ENCODE assay signal across 9 cellular contexts in genomic region chr1:161524742-161525250, GRCh38. TPM values are rescaled to one million over a fixed set of nuclear protein-coding genes. Genes with fewer than 3 reads are reported as not detected.
A peak's percentile ranks its signal among the peaks of the same experiment; 100 is the strongest.
DNase-seq lines count a peak whose midpoint lies in the region; ATAC-seq and TF ChIP-seq lines count a peak whose summit lies in the region.
"Not testable (repeated sequence)": the region's sequence is repeated elsewhere in the genome, so short reads cannot be mapped to it uniquely, and the experiment has no call there.
"Had no signal": no experiment of that assay in that cellular context is flagged by ENCODE, and none has a peak within 500 bp of the region (broad histone marks: within the 10 kb centered on the region; RNA-seq: fewer than 3 reads in every experiment).

No MANE protein-coding gene starts in this region.

- 6 to 12% methylated on average over 12 to 14 of the region's 53 CpGs for WGBS in mesodermal cell (ENCODE audit: insufficient coverage in 2 of 2), 2 experiments

- peaks cover 23% of the 10 kb centered on the region for H3K27me3 Mint-ChIP-seq in activated naive CD8-positive, alpha-beta T cell treated with anti-CD3 and anti-CD28 coated beads, Interleukin-2, amount 50 U/mL, for 24 hours

- H3K4me1 Mint-ChIP-seq in activated naive CD8-positive, alpha-beta T cell treated with anti-CD3 and anti-CD28 coated beads, Interleukin-2, amount 50 U/mL, for 24 hours, result peaks cover 13% of the 10 kb centered on the region

- H3K4me3 ChIP-seq in BE2C (ENCODE audit: low read depth, low read length) (peak overlapping the region; percentile 42), SJSA1 (peak overlapping the region; percentile 59), fibroblast of pulmonary artery (replicated peaks; ENCODE audit: low read depth, low read length) (peak overlapping the region; percentile 40), mesodermal cell (ENCODE audit: extremely low read depth, insufficient read depth, low read length, poor library complexity, severe bottlenecking) (peak overlapping the region; percentile 59)

- H3K9me3 ChIP-seq in BE2C; SJSA1 (replicated peaks); mesodermal cell (ENCODE audit: control insufficient read depth, low read length): not testable (repeated sequence)

- H3K27ac ChIP-seq in SJSA1; mesodermal cell (ENCODE audit: low read depth, low read length, severe bottlenecking): not testable (repeated sequence)

- not testable (repeated sequence) for TF ChIP-seq CTCF in BE2C (IDR thresholded peaks at IDR 0.05; ENCODE audit: low read depth, low read length); fibroblast of pulmonary artery (IDR thresholded peaks at IDR 0.05; ENCODE audit: low read length, missing control alignments)

- not testable (repeated sequence) for H3K36me3 Mint-ChIP-seq in activated naive CD8-positive, alpha-beta T cell treated with anti-CD3 and anti-CD28 coated beads, Interleukin-2, amount 50 U/mL, for 24 hours (ENCODE audit: low read depth)

- ATAC-seq in GM19372 (IDR thresholded peaks at IDR 0.05; ENCODE audit: low read depth, unreplicated experiment), result peak; percentile 21
- peak; percentile 9 for ATAC-seq in HG03039 (IDR thresholded peaks at IDR 0.05; ENCODE audit: unreplicated experiment)
- peak; percentile 6 for ATAC-seq in activated naive CD8-positive, alpha-beta T cell treated with anti-CD3 and anti-CD28 coated beads, Interleukin-2, amount 50 U/mL, for 24 hours

- not testable (repeated sequence) for H3K27me3 ChIP-seq in BE2C; SJSA1 (replicated peaks)

- H3K9me3 Mint-ChIP-seq in activated naive CD8-positive, alpha-beta T cell treated with anti-CD3 and anti-CD28 coated beads, Interleukin-2, amount 50 U/mL, for 24 hours, result not testable (repeated sequence)

- H3K4me1 ChIP-seq in BE2C; SJSA1 (replicated peaks); mesodermal cell (ENCODE audit: control insufficient read depth, insufficient read depth, low read length, poor library complexity, severe bottlenecking): not testable (repeated sequence)

- H3K27ac Mint-ChIP-seq in activated naive CD8-positive, alpha-beta T cell treated with anti-CD3 and anti-CD28 coated beads, Interleukin-2, amount 50 U/mL, for 24 hours, result not testable (repeated sequence)

- not testable (repeated sequence) for DNase-seq in BE2C; fibroblast of pulmonary artery (ENCODE audit: low read depth)
- DNase-seq in SJSA1 (ENCODE audit: low read depth in 1 of 2, low spot score in 2 of 2), result peak in 1 of 2 experiments; percentile 14
- DNase-seq in activated naive CD8-positive, alpha-beta T cell treated with anti-CD3 and anti-CD28 coated beads, Interleukin-2, amount 50 U/mL, for 24 hours, result peak; percentile 13
- peak; percentile 29 for DNase-seq in stimulated activated CD4-positive, alpha-beta T cell treated with anti-CD3 and anti-CD28 coated beads, Interleukin-12 subunit alpha, Interleukin-12 subunit beta, amount 100 ng/mL, for 4 hours

- peak overlapping the region; percentile 67 for H3K4me3 Mint-ChIP-seq in activated naive CD8-positive, alpha-beta T cell treated with anti-CD3 and anti-CD28 coated beads, Interleukin-2, amount 50 U/mL, for 24 hours

- not testable (repeated sequence) for H3K36me3 ChIP-seq in BE2C; SJSA1; mesodermal cell (ENCODE audit: control insufficient read depth, insufficient read depth, low read length)

RNA-seq across cellular contexts. Expression of gene HSPA6, which starts 0.5 kb away (rescaled TPM):
- 0.36 TPM for polyA plus RNA-seq in BE2C (2012; ENCODE audit: insufficient read depth, insufficient read length, low read depth)
- total RNA-seq in SJSA1 (2014; rRNA removed; shearing (Covaris generic)), result 0.06 and 0.18 TPM in 2 replicates
- polyA plus RNA-seq in mesodermal cell (2013, experiment 1 of 2), result 0.18 TPM
- 0.15 TPM for polyA plus RNA-seq in mesodermal cell (2013, experiment 2 of 2)

RNA-seq across cellular contexts. Expression of gene FCGR2A, which starts 19.5 kb away (rescaled TPM):
- 0.49 TPM for polyA plus RNA-seq in BE2C (2012; ENCODE audit: insufficient read depth, insufficient read length, low read depth)
- total RNA-seq in SJSA1 (2014; rRNA removed; shearing (Covaris generic)), result 0.18 and 0.28 TPM in 2 replicates
- 1.7 TPM for polyA plus RNA-seq in mesodermal cell (2013, experiment 1 of 2)
- 1.9 TPM for polyA plus RNA-seq in mesodermal cell (2013, experiment 2 of 2)

RNA-seq across cellular contexts. Expression of gene FCGR3A, which starts 24.8 kb away (rescaled TPM):
- not detected for polyA plus RNA-seq in BE2C (2012; ENCODE audit: insufficient read depth, insufficient read length, low read depth)
- not detected in 2 replicates for total RNA-seq in SJSA1 (2014; rRNA removed; shearing (Covaris generic))
- not detected for polyA plus RNA-seq in mesodermal cell (2013, experiment 1 of 2)
- polyA plus RNA-seq in mesodermal cell (2013, experiment 2 of 2), result 0.25 TPM
- total RNA-seq: T-helper 2 cell treated with Interferon-gamma antibody and Interleukin-4, amounts not matched to agents 100 ng/mL and 5 ng/mL, for 36 hours had no signal
